In genomic region chrX:105703876-105704275, GRCh38 we compare ENCODE assay signal across 38 cellular contexts.
"Had no signal": no experiment of that assay in that cellular context is flagged by ENCODE, and none has a peak within 500 bp of the region (broad histone marks: within the 10 kb centered on the region; RNA-seq: fewer than 3 reads in every experiment).

No MANE protein-coding gene starts in this region.

- H3K4me3 Mint-ChIP-seq: activated naive CD4-positive, alpha-beta T cell treated with anti-CD3 and anti-CD28 coated beads for 36 hours; activated naive CD4-positive, alpha-beta T cell treated with anti-CD3 and anti-CD28 coated beads, Interleukin-2, amount 10 ng/mL, durations not matched to agents 7 days and 5 days; activated naive CD4-positive, alpha-beta T cell treated with anti-CD3 and anti-CD28 coated beads, Interleukin-2, amount 50 U/mL, for 24 hours; activated naive CD8-positive, alpha-beta T cell; activated naive CD8-positive, alpha-beta T cell treated with anti-CD3 and anti-CD28 coated beads for 36 hours; activated naive CD8-positive, alpha-beta T cell treated with anti-CD3 and anti-CD28 coated beads, Interleukin-2, amount 10 ng/mL, durations not matched to agents 7 days and 5 days; activated naive CD8-positive, alpha-beta T cell treated with anti-CD3 and anti-CD28 coated beads, Interleukin-2, amount 50 U/mL, for 24 hours; activated T-cell treated with anti-CD3 and anti-CD28 coated beads, Interleukin-2, amount 50 U/mL, for 24 hours; activated T-cell treated with anti-CD3 and anti-CD28 coated beads, Interleukin-2, amount 50 U/mL, for 4 hours; activated T-cell treated with anti-CD3 and anti-CD28 coated beads, Interleukin-2, amount 50 U/mL, for 72 hours; activated T-helper 1 cell treated with anti-CD3 and anti-CD28 coated beads, Interleukin-12 subunit alpha, Interleukin-12 subunit beta, Interleukin-2, Interleukin-4 antibody, amounts not matched to agents 30 ng/mL and 10 ng/mL and 1 ng/mL, durations not matched to agents 14 hours and 24 hours and 36 hours; activated T-helper 17 cell treated with anti-CD3 and anti-CD28 coated beads, Interleukin-2, amount 50 U/mL, for 72 hours; brain; central memory CD8-positive, alpha-beta T cell had no signal

- H3K4me1 Mint-ChIP-seq: activated naive CD4-positive, alpha-beta T cell treated with anti-CD3 and anti-CD28 coated beads, Interleukin-2, amount 10 ng/mL, durations not matched to agents 7 days and 5 days; activated naive CD4-positive, alpha-beta T cell treated with anti-CD3 and anti-CD28 coated beads, Interleukin-2, amount 50 U/mL, for 24 hours; activated naive CD8-positive, alpha-beta T cell treated with anti-CD3 and anti-CD28 coated beads for 36 hours; activated naive CD8-positive, alpha-beta T cell treated with anti-CD3 and anti-CD28 coated beads, Interleukin-2, amount 10 ng/mL, durations not matched to agents 7 days and 5 days; activated naive CD8-positive, alpha-beta T cell treated with anti-CD3 and anti-CD28 coated beads, Interleukin-2, amount 50 U/mL, for 24 hours; activated T-helper 17 cell treated with anti-CD3 and anti-CD28 coated beads, Interleukin-2, amount 50 U/mL, for 72 hours; central memory CD8-positive, alpha-beta T cell had no signal

- ATAC-seq: activated naive CD4-positive, alpha-beta T cell treated with anti-CD3 and anti-CD28 coated beads, Interleukin-2, amount 50 U/mL, for 72 hours; activated naive CD8-positive, alpha-beta T cell treated with anti-CD3 and anti-CD28 coated beads, Interleukin-2, amount 50 U/mL, for 24 hours; activated T-cell treated with anti-CD3 and anti-CD28 coated beads, Interleukin-2, amount 50 U/mL, for 4 hours; activated T-cell treated with anti-CD3 and anti-CD28 coated beads, Interleukin-2, amount 50 U/mL, for 72 hours; activated T-helper 17 cell treated with anti-CD3 and anti-CD28 coated beads, Interleukin-2, amount 50 U/mL, for 72 hours; body of pancreas had no signal

- H3K9me3 Mint-ChIP-seq: activated naive CD4-positive, alpha-beta T cell treated with anti-CD3 and anti-CD28 coated beads for 36 hours; activated naive CD4-positive, alpha-beta T cell treated with anti-CD3 and anti-CD28 coated beads, Interleukin-2, amount 10 ng/mL, durations not matched to agents 7 days and 5 days; activated naive CD4-positive, alpha-beta T cell treated with anti-CD3 and anti-CD28 coated beads, Interleukin-2, amount 50 U/mL, for 24 hours; activated naive CD4-positive, alpha-beta T cell treated with anti-CD3 and anti-CD28 coated beads, Interleukin-2, amount 50 U/mL, for 72 hours; activated naive CD8-positive, alpha-beta T cell treated with anti-CD3 and anti-CD28 coated beads, Interleukin-2, amount 10 ng/mL, durations not matched to agents 7 days and 5 days; activated T-cell treated with anti-CD3 and anti-CD28 coated beads, Interleukin-2, amount 50 U/mL, for 24 hours; activated T-cell treated with anti-CD3 and anti-CD28 coated beads, Interleukin-2, amount 50 U/mL, for 4 hours; activated T-cell treated with anti-CD3 and anti-CD28 coated beads, Interleukin-2, amount 50 U/mL, for 72 hours; activated T-helper 1 cell treated with anti-CD3 and anti-CD28 coated beads, Interleukin-12 subunit alpha, Interleukin-12 subunit beta, Interleukin-2, Interleukin-4 antibody, amounts not matched to agents 30 ng/mL and 10 ng/mL and 1 ng/mL, durations not matched to agents 14 hours and 24 hours and 36 hours; activated T-helper 17 cell treated with anti-CD3 and anti-CD28 coated beads, Interleukin-2, amount 50 U/mL, for 72 hours; activated T-helper 2 cell treated with anti-CD3 and anti-CD28 coated beads, Interferon-gamma antibody, Interleukin-2, Interleukin-4, amounts not matched to agents 10 μg/mL and 5 μg/mL and 100 μg/mL, durations not matched to agents 14 hours and 24 hours and 36 hours; brain had no signal

- DNase-seq: activated effector memory CD4-positive, alpha-beta T cell treated with anti-CD3 and anti-CD28 coated beads, Interleukin-2, amount 50 U/mL, for 16 hours; activated effector memory CD4-positive, alpha-beta T cell treated with Interleukin-2 at 50 U/mL for 16 hours; activated gamma-delta T cell; activated gamma-delta T cell treated with Interleukin-2 at 50 U/mL for 16 hours; activated naive CD4-positive, alpha-beta T cell; activated naive CD4-positive, alpha-beta T cell treated with anti-CD3 and anti-CD28 coated beads for 36 hours; activated naive CD4-positive, alpha-beta T cell treated with anti-CD3 and anti-CD28 coated beads, Interleukin-2, amount 10 ng/mL, durations not matched to agents 7 days and 5 days; activated naive CD4-positive, alpha-beta T cell treated with anti-CD3 and anti-CD28 coated beads, Interleukin-2, amount 50 U/mL, for 16 hours; activated naive CD4-positive, alpha-beta T cell treated with Interleukin-2 at 50 U/mL for 16 hours; activated naive CD8-positive, alpha-beta T cell treated with anti-CD3 and anti-CD28 coated beads for 36 hours; activated naive CD8-positive, alpha-beta T cell treated with anti-CD3 and anti-CD28 coated beads, Interleukin-2, amount 10 ng/mL, durations not matched to agents 7 days and 5 days; activated naive CD8-positive, alpha-beta T cell treated with anti-CD3 and anti-CD28 coated beads, Interleukin-2, amount 50 U/mL, for 24 hours; activated T-cell treated with anti-CD3 and anti-CD28 coated beads, Interleukin-2, amount 50 U/mL, for 1 hour; activated T-cell treated with anti-CD3 and anti-CD28 coated beads, Interleukin-2, amount 50 U/mL, for 24 hours; activated T-cell treated with anti-CD3 and anti-CD28 coated beads, Interleukin-2, amount 50 U/mL, for 4 hours; activated T-cell treated with anti-CD3 and anti-CD28 coated beads, Interleukin-2, amount 50 U/mL, for 48 hours; activated T-cell treated with anti-CD3 and anti-CD28 coated beads, Interleukin-2, amount 50 U/mL, for 72 hours; adrenal gland; amniotic stem cell; amygdala; anterior cingulate cortex; aorta; body of pancreas; brain microvascular endothelial cell; caudate nucleus; central memory CD4-positive, alpha-beta T cell; cerebellar nuclear complex had no signal

- H3K36me3 Mint-ChIP-seq: activated naive CD4-positive, alpha-beta T cell treated with anti-CD3 and anti-CD28 coated beads, Interleukin-2, amount 10 ng/mL, durations not matched to agents 7 days and 5 days; activated naive CD4-positive, alpha-beta T cell treated with anti-CD3 and anti-CD28 coated beads, Interleukin-2, amount 50 U/mL, for 24 hours; activated naive CD4-positive, alpha-beta T cell treated with anti-CD3 and anti-CD28 coated beads, Interleukin-2, amount 50 U/mL, for 72 hours; activated naive CD8-positive, alpha-beta T cell; activated naive CD8-positive, alpha-beta T cell treated with anti-CD3 and anti-CD28 coated beads for 36 hours; activated naive CD8-positive, alpha-beta T cell treated with anti-CD3 and anti-CD28 coated beads, Interleukin-2, amount 10 ng/mL, durations not matched to agents 7 days and 5 days; brain had no signal

- H3K4me3 ChIP-seq: adrenal gland, ascending aorta, body of pancreas, breast epithelium, cardiac muscle cell had no signal

- H3K27ac Mint-ChIP-seq: activated naive CD4-positive, alpha-beta T cell treated with anti-CD3 and anti-CD28 coated beads for 36 hours; activated naive CD4-positive, alpha-beta T cell treated with anti-CD3 and anti-CD28 coated beads, Interleukin-2, amount 10 ng/mL, durations not matched to agents 7 days and 5 days; activated naive CD4-positive, alpha-beta T cell treated with anti-CD3 and anti-CD28 coated beads, Interleukin-2, amount 50 U/mL, for 24 hours; activated naive CD4-positive, alpha-beta T cell treated with anti-CD3 and anti-CD28 coated beads, Interleukin-2, amount 50 U/mL, for 72 hours; activated naive CD8-positive, alpha-beta T cell; activated naive CD8-positive, alpha-beta T cell treated with anti-CD3 and anti-CD28 coated beads for 36 hours; activated naive CD8-positive, alpha-beta T cell treated with anti-CD3 and anti-CD28 coated beads, Interleukin-2, amount 10 ng/mL, durations not matched to agents 7 days and 5 days; activated naive CD8-positive, alpha-beta T cell treated with anti-CD3 and anti-CD28 coated beads, Interleukin-2, amount 50 U/mL, for 24 hours; activated T-cell treated with anti-CD3 and anti-CD28 coated beads, Interleukin-2, amount 50 U/mL, for 24 hours; activated T-cell treated with anti-CD3 and anti-CD28 coated beads, Interleukin-2, amount 50 U/mL, for 72 hours; activated T-helper 1 cell treated with anti-CD3 and anti-CD28 coated beads, Interleukin-12 subunit alpha, Interleukin-12 subunit beta, Interleukin-2, Interleukin-4 antibody, amounts not matched to agents 30 ng/mL and 10 ng/mL and 1 ng/mL, durations not matched to agents 14 hours and 24 hours and 36 hours; activated T-helper 17 cell treated with anti-CD3 and anti-CD28 coated beads, Interleukin-2, amount 50 U/mL, for 72 hours; activated T-helper 2 cell treated with anti-CD3 and anti-CD28 coated beads, Interferon-gamma antibody, Interleukin-2, Interleukin-4, amounts not matched to agents 10 μg/mL and 5 μg/mL and 100 μg/mL, durations not matched to agents 14 hours and 24 hours and 36 hours; brain had no signal
